Comparison of ENCODE assay signal across 22 cellular contexts in the genomic region with DNA sequence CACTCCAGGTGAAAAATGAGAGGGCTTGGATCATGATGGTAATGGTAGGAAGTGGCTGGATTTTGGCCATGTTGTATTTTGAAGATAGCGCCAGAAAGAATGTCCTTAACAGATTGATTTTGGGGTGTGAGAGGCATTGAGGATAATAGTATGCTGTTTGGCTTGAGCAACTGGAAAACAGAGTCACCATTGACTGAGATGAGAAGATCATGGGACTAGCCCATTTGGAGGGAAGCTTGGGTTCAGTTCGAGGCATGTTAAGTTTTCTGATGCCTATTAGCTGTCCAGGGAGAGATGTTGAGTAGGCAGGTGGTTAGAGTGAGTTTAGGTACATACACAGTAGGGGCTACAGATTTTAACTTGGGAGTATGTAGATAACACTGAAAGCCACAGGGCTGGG. TPM values are rescaled to one million over a fixed set of nuclear protein-coding genes. Genes with fewer than 3 reads are reported as not detected.
A peak's percentile ranks its signal among the peaks of the same experiment; 100 is the strongest.
DNase-seq lines count a peak whose midpoint lies in the region; ATAC-seq and TF ChIP-seq lines count a peak whose summit lies in the region.
"Had no signal": no experiment of that assay in that cellular context is flagged by ENCODE, and none has a peak within 500 bp of the region (broad histone marks: within the 10 kb centered on the region; RNA-seq: fewer than 3 reads in every experiment).

No MANE protein-coding gene starts in this region.

- peak overlapping the region; percentile 80 for H3K27ac Mint-ChIP-seq in T-helper 2 cell treated with Interferon-gamma antibody and Interleukin-4, amounts not matched to agents 5 μg/mL and 100 μg/mL, for 36 hours
- peak overlapping the region; percentile 1; the same call in 1 of the 2 replicates for H3K27ac Mint-ChIP-seq in HFFc6
- peak overlapping the region in 4 of 5 experiments; percentile 4 to 65 (median 20) for H3K27ac Mint-ChIP-seq in brain
- H3K27ac Mint-ChIP-seq in nephron progenitor cell: peak overlapping the region; percentile 75
- H3K27ac Mint-ChIP-seq in stimulated activated naive B cell treated with anti-CD40 and anti-IgM and Interleukin-4, amounts not matched to agents 10 μg/mL and 1 μg/mL and 100 μg/mL, for 72 hours: no peak overlapping the region

- ATAC-seq in stimulated activated naive B cell treated with anti-CD40 and anti-IgM and Interleukin-4, amounts not matched to agents 10 μg/mL and 1 μg/mL and 100 μg/mL, for 72 hours (replicated peaks): no peak
- ATAC-seq in HG03378 (IDR thresholded peaks at IDR 0.05; ENCODE audit: unreplicated experiment): no peak
- ATAC-seq in GM19328 (IDR thresholded peaks at IDR 0.05; ENCODE audit: unreplicated experiment): no peak
- ATAC-seq: activated CD4-positive, CD25-positive, alpha-beta regulatory T cell treated with anti-CD3 and anti-CD28 coated beads, Interleukin-2, amount 50 U/mL, for 24 hours; activated T-cell treated with anti-CD3 and anti-CD28 coated beads, Interleukin-2, amount 50 U/mL, for 4 hours; gastroesophageal sphincter; left lobe of liver had no signal

- H3K4me1 Mint-ChIP-seq in T-helper 2 cell treated with Interferon-gamma antibody and Interleukin-4, amounts not matched to agents 5 μg/mL and 100 μg/mL, for 36 hours (ENCODE audit: low read depth): peaks cover 65% of the 10 kb centered on the region
- H3K4me1 Mint-ChIP-seq in HFFc6 (ENCODE audit: low read depth) (peaks cover 18% of the 10 kb centered on the region; the same call in 1 of the 2 replicates), brain (peaks cover 18% of the 10 kb centered on the region), nephron progenitor cell (peaks cover 28% of the 10 kb centered on the region)
- peaks cover 30 to 50% of the 10 kb centered on the region in 2 donors for H3K4me1 Mint-ChIP-seq in stimulated activated naive B cell treated with anti-CD40 and anti-IgM and Interleukin-4, amounts not matched to agents 10 μg/mL and 1 μg/mL and 100 μg/mL, for 72 hours

- H3K4me3 Mint-ChIP-seq in T-helper 2 cell treated with Interferon-gamma antibody and Interleukin-4, amounts not matched to agents 5 μg/mL and 100 μg/mL, for 36 hours: no peak overlapping the region
- H3K4me3 Mint-ChIP-seq in HFFc6 (no peak overlapping the region), brain (no peak overlapping the region), nephron progenitor cell (no peak overlapping the region)
- no peak overlapping the region for H3K4me3 Mint-ChIP-seq in stimulated activated naive B cell treated with anti-CD40 and anti-IgM and Interleukin-4, amounts not matched to agents 10 μg/mL and 1 μg/mL and 100 μg/mL, for 72 hours
- H3K4me3 Mint-ChIP-seq: activated T-cell treated with anti-CD3 and anti-CD28 coated beads, Interleukin-2, amount 50 U/mL, for 4 hours had no signal

- H3K27me3 Mint-ChIP-seq in T-helper 2 cell treated with Interferon-gamma antibody and Interleukin-4, amounts not matched to agents 5 μg/mL and 100 μg/mL, for 36 hours (ENCODE audit: low read depth): no peaks in the 10 kb centered on the region
- H3K27me3 Mint-ChIP-seq in HFFc6 (ENCODE audit: insufficient read depth) (no peaks in the 10 kb centered on the region; the same call in 1 of the 2 replicates), brain (peaks cover 5% of the 10 kb centered on the region), nephron progenitor cell (ENCODE audit: low read depth, poor library complexity) (no peaks in the 10 kb centered on the region)
- H3K27me3 Mint-ChIP-seq in stimulated activated naive B cell treated with anti-CD40 and anti-IgM and Interleukin-4, amounts not matched to agents 10 μg/mL and 1 μg/mL and 100 μg/mL, for 72 hours: peaks cover 7 to 19% of the 10 kb centered on the region in 2 donors

- peaks cover 78% of the 10 kb centered on the region for H3K36me3 Mint-ChIP-seq in T-helper 2 cell treated with Interferon-gamma antibody and Interleukin-4, amounts not matched to agents 5 μg/mL and 100 μg/mL, for 36 hours (ENCODE audit: low read depth)
- H3K36me3 Mint-ChIP-seq in HFFc6 (ENCODE audit: low read depth) (peaks cover 16% of the 10 kb centered on the region), brain (peaks cover 46% of the 10 kb centered on the region), nephron progenitor cell (ENCODE audit: low read depth) (peaks cover 42% of the 10 kb centered on the region)
- peaks cover 47 to 72% of the 10 kb centered on the region in 2 donors for H3K36me3 Mint-ChIP-seq in stimulated activated naive B cell treated with anti-CD40 and anti-IgM and Interleukin-4, amounts not matched to agents 10 μg/mL and 1 μg/mL and 100 μg/mL, for 72 hours

- DNase-seq in T-helper 2 cell treated with Interferon-gamma antibody and Interleukin-4, amounts not matched to agents 5 μg/mL and 100 μg/mL, for 36 hours (ENCODE audit: low spot score): no peak
- DNase-seq in T-helper 2 cell (no peak), HFFc6 (no peak), nephron progenitor cell (no peak)
- DNase-seq in stimulated activated naive B cell treated with anti-CD40 and anti-IgM and Interleukin-4, amounts not matched to agents 10 μg/mL and 1 μg/mL and 100 μg/mL, for 72 hours: no peak
- DNase-seq: 8988T; activated T-cell treated with anti-CD3 and anti-CD28 coated beads, Interleukin-2, amount 50 U/mL, for 4 hours; DMS79; KG1; NCI-H1092; NCI-H2081 treated with DMSO at 0.1 percent for 48 hours; NCI-H524; posterior cingulate gyrus; SHP77; stimulated activated CD4-positive, alpha-beta T cell treated with anti-CD3 and anti-CD28 coated beads, Interleukin-4, amount 100 ng/mL, for 1 hour; transverse colon had no signal

- H3K9me3 Mint-ChIP-seq in T-helper 2 cell treated with Interferon-gamma antibody and Interleukin-4, amounts not matched to agents 5 μg/mL and 100 μg/mL, for 36 hours: no peaks in the 10 kb centered on the region
- H3K9me3 Mint-ChIP-seq in HFFc6 (no peaks in the 10 kb centered on the region), brain (no peaks in the 10 kb centered on the region), nephron progenitor cell (no peaks in the 10 kb centered on the region)
- H3K9me3 Mint-ChIP-seq in stimulated activated naive B cell treated with anti-CD40 and anti-IgM and Interleukin-4, amounts not matched to agents 10 μg/mL and 1 μg/mL and 100 μg/mL, for 72 hours: no peaks in the 10 kb centered on the region
- H3K9me3 Mint-ChIP-seq: activated T-cell treated with anti-CD3 and anti-CD28 coated beads, Interleukin-2, amount 50 U/mL, for 4 hours had no signal

- TF ChIP-seq CTCF in HFFc6 (IDR thresholded peaks at IDR 0.05) (no peak), brain (conservative IDR thresholded peaks at IDR 0.05) (no peak), nephron progenitor cell (IDR thresholded peaks at IDR 0.05) (no peak)

RNA-seq across cellular contexts. Expression of a gene that starts 23.3 kb away (rescaled TPM):
- total RNA-seq in HFFc6 (2021; fragmentation: NEBNext Ultra II Directional; extraction: Animal tissue kit (Norgen Biotek cat#: 25700)): 10 to 100 TPM; 44.4 to 62.1 (median 50.1) TPM
- 75.9 TPM for polyA plus RNA-seq in brain (ENCODE audit: insufficient read depth, low read depth, low replicate concordance)
